Comparison of ENCODE assay signal across 1 cellular context in the genomic region with DNA sequence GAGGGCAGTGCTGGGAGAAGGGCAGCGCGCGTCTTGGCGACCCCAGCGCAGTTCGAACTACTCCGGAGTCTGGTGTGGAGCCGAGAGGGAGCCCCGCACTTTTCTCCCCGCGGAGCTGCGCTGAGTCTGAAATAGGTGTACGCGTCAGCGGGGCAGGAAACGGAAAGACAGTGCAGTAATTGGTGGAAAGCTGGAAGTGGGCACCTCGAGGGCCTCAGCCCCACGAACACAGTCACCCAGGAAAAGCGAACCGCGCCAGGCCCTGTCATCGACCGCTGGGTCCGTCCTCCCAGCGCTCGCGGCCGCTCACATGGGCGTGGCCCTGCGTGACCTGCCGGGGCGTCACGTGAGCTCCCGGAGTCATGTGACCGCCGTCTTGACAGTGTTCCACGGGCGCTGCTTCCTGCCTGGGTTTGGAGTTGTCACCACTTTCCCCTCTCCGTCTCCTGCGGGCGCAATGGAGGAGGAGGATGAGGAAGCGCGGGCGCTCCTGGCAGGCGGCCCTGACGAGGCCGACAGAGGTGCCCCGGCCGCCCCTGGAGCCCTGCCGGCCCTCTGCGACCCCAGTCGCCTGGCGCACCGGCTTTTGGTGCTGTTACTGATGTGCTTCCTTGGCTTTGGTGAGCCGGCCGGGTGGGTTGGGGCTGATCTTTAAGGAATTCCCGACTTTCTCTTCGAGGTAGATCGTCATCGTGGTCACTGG.
TF ChIP-seq lines count a peak whose summit lies in the region.

A gene with protein sequence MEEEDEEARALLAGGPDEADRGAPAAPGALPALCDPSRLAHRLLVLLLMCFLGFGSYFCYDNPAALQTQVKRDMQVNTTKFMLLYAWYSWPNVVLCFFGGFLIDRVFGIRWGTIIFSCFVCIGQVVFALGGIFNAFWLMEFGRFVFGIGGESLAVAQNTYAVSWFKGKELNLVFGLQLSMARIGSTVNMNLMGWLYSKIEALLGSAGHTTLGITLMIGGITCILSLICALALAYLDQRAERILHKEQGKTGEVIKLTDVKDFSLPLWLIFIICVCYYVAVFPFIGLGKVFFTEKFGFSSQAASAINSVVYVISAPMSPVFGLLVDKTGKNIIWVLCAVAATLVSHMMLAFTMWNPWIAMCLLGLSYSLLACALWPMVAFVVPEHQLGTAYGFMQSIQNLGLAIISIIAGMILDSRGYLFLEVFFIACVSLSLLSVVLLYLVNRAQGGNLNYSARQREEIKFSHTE (plus strand): TSS at position 359 of the 703 bp plus-strand sequence. CDS start 99 bp downstream, at position 458.

TF ChIP-seq in GM12878, 131 proteins besides CTCF, POLR2A, EP300 and RAD21 (continued from another document):
- TF ChIP-seq, protein P1, sequence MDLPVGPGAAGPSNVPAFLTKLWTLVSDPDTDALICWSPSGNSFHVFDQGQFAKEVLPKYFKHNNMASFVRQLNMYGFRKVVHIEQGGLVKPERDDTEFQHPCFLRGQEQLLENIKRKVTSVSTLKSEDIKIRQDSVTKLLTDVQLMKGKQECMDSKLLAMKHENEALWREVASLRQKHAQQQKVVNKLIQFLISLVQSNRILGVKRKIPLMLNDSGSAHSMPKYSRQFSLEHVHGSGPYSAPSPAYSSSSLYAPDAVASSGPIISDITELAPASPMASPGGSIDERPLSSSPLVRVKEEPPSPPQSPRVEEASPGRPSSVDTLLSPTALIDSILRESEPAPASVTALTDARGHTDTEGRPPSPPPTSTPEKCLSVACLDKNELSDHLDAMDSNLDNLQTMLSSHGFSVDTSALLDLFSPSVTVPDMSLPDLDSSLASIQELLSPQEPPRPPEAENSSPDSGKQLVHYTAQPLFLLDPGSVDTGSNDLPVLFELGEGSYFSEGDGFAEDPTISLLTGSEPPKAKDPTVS (IDR thresholded peaks at IDR 0.05; ENCODE audit: low read depth, low read length) = no peak
- TF ChIP-seq YBX1 (IDR thresholded peaks at IDR 0.05) = no peak
- TF ChIP-seq, protein P2, sequence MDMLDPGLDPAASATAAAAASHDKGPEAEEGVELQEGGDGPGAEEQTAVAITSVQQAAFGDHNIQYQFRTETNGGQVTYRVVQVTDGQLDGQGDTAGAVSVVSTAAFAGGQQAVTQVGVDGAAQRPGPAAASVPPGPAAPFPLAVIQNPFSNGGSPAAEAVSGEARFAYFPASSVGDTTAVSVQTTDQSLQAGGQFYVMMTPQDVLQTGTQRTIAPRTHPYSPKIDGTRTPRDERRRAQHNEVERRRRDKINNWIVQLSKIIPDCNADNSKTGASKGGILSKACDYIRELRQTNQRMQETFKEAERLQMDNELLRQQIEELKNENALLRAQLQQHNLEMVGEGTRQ (IDR thresholded peaks at IDR 0.05; ENCODE audit: borderline replicate concordance, low read depth, low read length) = peak; percentile 99
- TF ChIP-seq, protein P3, sequence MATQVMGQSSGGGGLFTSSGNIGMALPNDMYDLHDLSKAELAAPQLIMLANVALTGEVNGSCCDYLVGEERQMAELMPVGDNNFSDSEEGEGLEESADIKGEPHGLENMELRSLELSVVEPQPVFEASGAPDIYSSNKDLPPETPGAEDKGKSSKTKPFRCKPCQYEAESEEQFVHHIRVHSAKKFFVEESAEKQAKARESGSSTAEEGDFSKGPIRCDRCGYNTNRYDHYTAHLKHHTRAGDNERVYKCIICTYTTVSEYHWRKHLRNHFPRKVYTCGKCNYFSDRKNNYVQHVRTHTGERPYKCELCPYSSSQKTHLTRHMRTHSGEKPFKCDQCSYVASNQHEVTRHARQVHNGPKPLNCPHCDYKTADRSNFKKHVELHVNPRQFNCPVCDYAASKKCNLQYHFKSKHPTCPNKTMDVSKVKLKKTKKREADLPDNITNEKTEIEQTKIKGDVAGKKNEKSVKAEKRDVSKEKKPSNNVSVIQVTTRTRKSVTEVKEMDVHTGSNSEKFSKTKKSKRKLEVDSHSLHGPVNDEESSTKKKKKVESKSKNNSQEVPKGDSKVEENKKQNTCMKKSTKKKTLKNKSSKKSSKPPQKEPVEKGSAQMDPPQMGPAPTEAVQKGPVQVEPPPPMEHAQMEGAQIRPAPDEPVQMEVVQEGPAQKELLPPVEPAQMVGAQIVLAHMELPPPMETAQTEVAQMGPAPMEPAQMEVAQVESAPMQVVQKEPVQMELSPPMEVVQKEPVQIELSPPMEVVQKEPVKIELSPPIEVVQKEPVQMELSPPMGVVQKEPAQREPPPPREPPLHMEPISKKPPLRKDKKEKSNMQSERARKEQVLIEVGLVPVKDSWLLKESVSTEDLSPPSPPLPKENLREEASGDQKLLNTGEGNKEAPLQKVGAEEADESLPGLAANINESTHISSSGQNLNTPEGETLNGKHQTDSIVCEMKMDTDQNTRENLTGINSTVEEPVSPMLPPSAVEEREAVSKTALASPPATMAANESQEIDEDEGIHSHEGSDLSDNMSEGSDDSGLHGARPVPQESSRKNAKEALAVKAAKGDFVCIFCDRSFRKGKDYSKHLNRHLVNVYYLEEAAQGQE (IDR thresholded peaks at IDR 0.05; ENCODE audit: low read depth, low read length) = no peak
- TF ChIP-seq RB1 (IDR thresholded peaks at IDR 0.05; ENCODE audit: borderline replicate concordance) = 0 out of 2 replicates have a peak, but pooled peaks have one; percentile 31
- peak; percentile 45; the same call in 1 of the 2 replicates for TF ChIP-seq EED (IDR thresholded peaks at IDR 0.05; ENCODE audit: low read depth)
- TF ChIP-seq, protein P4, sequence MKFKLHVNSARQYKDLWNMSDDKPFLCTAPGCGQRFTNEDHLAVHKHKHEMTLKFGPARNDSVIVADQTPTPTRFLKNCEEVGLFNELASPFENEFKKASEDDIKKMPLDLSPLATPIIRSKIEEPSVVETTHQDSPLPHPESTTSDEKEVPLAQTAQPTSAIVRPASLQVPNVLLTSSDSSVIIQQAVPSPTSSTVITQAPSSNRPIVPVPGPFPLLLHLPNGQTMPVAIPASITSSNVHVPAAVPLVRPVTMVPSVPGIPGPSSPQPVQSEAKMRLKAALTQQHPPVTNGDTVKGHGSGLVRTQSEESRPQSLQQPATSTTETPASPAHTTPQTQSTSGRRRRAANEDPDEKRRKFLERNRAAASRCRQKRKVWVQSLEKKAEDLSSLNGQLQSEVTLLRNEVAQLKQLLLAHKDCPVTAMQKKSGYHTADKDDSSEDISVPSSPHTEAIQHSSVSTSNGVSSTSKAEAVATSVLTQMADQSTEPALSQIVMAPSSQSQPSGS (IDR thresholded peaks at IDR 0.05; ENCODE audit: low read length) = no peak
- TF ChIP-seq TBL1XR1 (IDR thresholded peaks at IDR 0.05; ENCODE audit: low read depth, low read length) = peak; percentile 50; the same call in 1 of the 2 replicates
- TF ChIP-seq FOS (IDR thresholded peaks at IDR 0.05; ENCODE audit: borderline replicate concordance, extremely low read depth, insufficient read length) = peak; percentile 75
- TF ChIP-seq TARDBP (IDR thresholded peaks at IDR 0.05; ENCODE audit: borderline replicate concordance) = no peak
- 0 out of 2 replicates have a peak, but pooled peaks have one; percentile 16 for TF ChIP-seq SPI1 (IDR thresholded peaks at IDR 0.05; ENCODE audit: borderline replicate concordance, insufficient read depth, low read depth, low read length)
- TF ChIP-seq STAT1 (conservative IDR thresholded peaks at IDR 0.05) = no peak
- TF ChIP-seq ZBED1 (IDR thresholded peaks at IDR 0.05; ENCODE audit: borderline replicate concordance) = no peak
- TF ChIP-seq, protein P5, sequence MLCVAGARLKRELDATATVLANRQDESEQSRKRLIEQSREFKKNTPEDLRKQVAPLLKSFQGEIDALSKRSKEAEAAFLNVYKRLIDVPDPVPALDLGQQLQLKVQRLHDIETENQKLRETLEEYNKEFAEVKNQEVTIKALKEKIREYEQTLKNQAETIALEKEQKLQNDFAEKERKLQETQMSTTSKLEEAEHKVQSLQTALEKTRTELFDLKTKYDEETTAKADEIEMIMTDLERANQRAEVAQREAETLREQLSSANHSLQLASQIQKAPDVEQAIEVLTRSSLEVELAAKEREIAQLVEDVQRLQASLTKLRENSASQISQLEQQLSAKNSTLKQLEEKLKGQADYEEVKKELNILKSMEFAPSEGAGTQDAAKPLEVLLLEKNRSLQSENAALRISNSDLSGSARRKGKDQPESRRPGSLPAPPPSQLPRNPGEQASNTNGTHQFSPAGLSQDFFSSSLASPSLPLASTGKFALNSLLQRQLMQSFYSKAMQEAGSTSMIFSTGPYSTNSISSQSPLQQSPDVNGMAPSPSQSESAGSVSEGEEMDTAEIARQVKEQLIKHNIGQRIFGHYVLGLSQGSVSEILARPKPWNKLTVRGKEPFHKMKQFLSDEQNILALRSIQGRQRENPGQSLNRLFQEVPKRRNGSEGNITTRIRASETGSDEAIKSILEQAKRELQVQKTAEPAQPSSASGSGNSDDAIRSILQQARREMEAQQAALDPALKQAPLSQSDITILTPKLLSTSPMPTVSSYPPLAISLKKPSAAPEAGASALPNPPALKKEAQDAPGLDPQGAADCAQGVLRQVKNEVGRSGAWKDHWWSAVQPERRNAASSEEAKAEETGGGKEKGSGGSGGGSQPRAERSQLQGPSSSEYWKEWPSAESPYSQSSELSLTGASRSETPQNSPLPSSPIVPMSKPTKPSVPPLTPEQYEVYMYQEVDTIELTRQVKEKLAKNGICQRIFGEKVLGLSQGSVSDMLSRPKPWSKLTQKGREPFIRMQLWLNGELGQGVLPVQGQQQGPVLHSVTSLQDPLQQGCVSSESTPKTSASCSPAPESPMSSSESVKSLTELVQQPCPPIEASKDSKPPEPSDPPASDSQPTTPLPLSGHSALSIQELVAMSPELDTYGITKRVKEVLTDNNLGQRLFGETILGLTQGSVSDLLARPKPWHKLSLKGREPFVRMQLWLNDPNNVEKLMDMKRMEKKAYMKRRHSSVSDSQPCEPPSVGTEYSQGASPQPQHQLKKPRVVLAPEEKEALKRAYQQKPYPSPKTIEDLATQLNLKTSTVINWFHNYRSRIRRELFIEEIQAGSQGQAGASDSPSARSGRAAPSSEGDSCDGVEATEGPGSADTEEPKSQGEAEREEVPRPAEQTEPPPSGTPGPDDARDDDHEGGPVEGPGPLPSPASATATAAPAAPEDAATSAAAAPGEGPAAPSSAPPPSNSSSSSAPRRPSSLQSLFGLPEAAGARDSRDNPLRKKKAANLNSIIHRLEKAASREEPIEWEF (IDR thresholded peaks at IDR 0.05; ENCODE audit: insufficient replicate concordance, low read depth, low read length) = no peak
- no peak for TF ChIP-seq MYB (IDR thresholded peaks at IDR 0.05; ENCODE audit: borderline replicate concordance, low read depth, low read length)
- TF ChIP-seq HCFC1 (IDR thresholded peaks at IDR 0.05; ENCODE audit: low read length) = peak; percentile 48
- TF ChIP-seq MEF2A (IDR thresholded peaks at IDR 0.05; ENCODE audit: insufficient read depth, low read depth, low read length) = no peak
- TF ChIP-seq, protein P6, sequence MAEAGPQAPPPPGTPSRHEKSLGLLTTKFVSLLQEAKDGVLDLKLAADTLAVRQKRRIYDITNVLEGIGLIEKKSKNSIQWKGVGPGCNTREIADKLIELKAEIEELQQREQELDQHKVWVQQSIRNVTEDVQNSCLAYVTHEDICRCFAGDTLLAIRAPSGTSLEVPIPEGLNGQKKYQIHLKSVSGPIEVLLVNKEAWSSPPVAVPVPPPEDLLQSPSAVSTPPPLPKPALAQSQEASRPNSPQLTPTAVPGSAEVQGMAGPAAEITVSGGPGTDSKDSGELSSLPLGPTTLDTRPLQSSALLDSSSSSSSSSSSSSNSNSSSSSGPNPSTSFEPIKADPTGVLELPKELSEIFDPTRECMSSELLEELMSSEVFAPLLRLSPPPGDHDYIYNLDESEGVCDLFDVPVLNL (IDR thresholded peaks at IDR 0.05; ENCODE audit: low read depth, low read length) = no peak
- no peak for TF ChIP-seq KDM1A (IDR thresholded peaks at IDR 0.05; ENCODE audit: borderline replicate concordance)
- TF ChIP-seq NR2F1 (conservative IDR thresholded peaks at IDR 0.05) = peak; percentile 80
- TF ChIP-seq, protein P7, sequence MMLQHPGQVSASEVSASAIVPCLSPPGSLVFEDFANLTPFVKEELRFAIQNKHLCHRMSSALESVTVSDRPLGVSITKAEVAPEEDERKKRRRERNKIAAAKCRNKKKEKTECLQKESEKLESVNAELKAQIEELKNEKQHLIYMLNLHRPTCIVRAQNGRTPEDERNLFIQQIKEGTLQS (IDR thresholded peaks at IDR 0.05; ENCODE audit: borderline replicate concordance, extremely low read depth, low read depth, low read length) = peak; percentile 99
- no peak for TF ChIP-seq MYC (IDR thresholded peaks at IDR 0.05; ENCODE audit: insufficient read depth, insufficient read length, insufficient replicate concordance, low read length, severe bottlenecking)
